23 cellular contexts compared by ENCODE assay signal in genomic region chr6:158184598-158184997, GRCh38. TPM values are rescaled to one million over a fixed set of nuclear protein-coding genes. Genes with fewer than 3 reads are reported as not detected.
DNase-seq lines count a peak whose midpoint lies in the region; TF ChIP-seq lines count a peak whose summit lies in the region.
"Had no signal": no experiment of that assay in that cellular context is flagged by ENCODE, and none has a peak within 500 bp of the region (broad histone marks: within the 10 kb centered on the region; RNA-seq: fewer than 3 reads in every experiment).

No MANE protein-coding gene starts in this region.

- in situ Hi-C loops in HAP-1 (cut with MboI; ENCODE audit: low sequenced_read_pairs), result no loop called here

- H3K4me1 Mint-ChIP-seq in chondrocyte (ENCODE audit: low read depth), result peaks cover 39% of the 10 kb centered on the region
- H3K4me1 Mint-ChIP-seq in activated CD4-positive, alpha-beta T cell treated with anti-CD3 and anti-CD28 coated beads, Interleukin-2, amount 10 ng/mL, durations not matched to agents 24 days and 14 days, result peaks cover 29% of the 10 kb centered on the region
- peaks cover 10% of the 10 kb centered on the region for H3K4me1 Mint-ChIP-seq in activated CD4-positive, alpha-beta T cell treated with anti-CD3 and anti-CD28 coated beads, Interleukin-2, amount 10 ng/mL, durations not matched to agents 7 days and 5 days

- no peaks in the 10 kb centered on the region for H3K4me1 ChIP-seq in HAP-1
- H3K4me1 ChIP-seq: BLaER1 had no signal

- H3K4me3 ChIP-seq in AG10803 (ENCODE audit: low read length), result no peak overlapping the region
- no peak overlapping the region for H3K4me3 ChIP-seq in HAP-1
- H3K4me3 ChIP-seq: BLaER1, GM23338, PC-9, SJCRH30 had no signal

- POLR2A ChIA-PET in activated CD4-positive, alpha-beta T cell treated with anti-CD3 and anti-CD28 coated beads, Interleukin-2, amount 10 ng/mL, durations not matched to agents 7 days and 5 days (lab: Charles Lee), result interaction anchor here (0.5 kb wide), 1 partner anchor 340 kb away, joined by 5 read pairs; no protein-coding TSS in a partner anchor

- H3K9me3 ChIP-seq in HAP-1, result no peaks in the 10 kb centered on the region

- peaks cover 33% of the 10 kb centered on the region for H3K36me3 Mint-ChIP-seq in chondrocyte (ENCODE audit: low read depth)
- peaks cover 63% of the 10 kb centered on the region for H3K36me3 Mint-ChIP-seq in activated CD4-positive, alpha-beta T cell treated with anti-CD3 and anti-CD28 coated beads, Interleukin-2, amount 10 ng/mL, durations not matched to agents 24 days and 14 days (ENCODE audit: low read depth)
- H3K36me3 Mint-ChIP-seq in activated CD4-positive, alpha-beta T cell treated with anti-CD3 and anti-CD28 coated beads, Interleukin-2, amount 10 ng/mL, durations not matched to agents 7 days and 5 days (ENCODE audit: low read depth), result peaks cover 60% of the 10 kb centered on the region

- H3K36me3 ChIP-seq in HAP-1 (replicated peaks), result peaks cover 2% of the 10 kb centered on the region; the same call in 1 of the 2 replicates
- H3K36me3 ChIP-seq: SJCRH30 had no signal

- CTCF ChIA-PET in activated CD4-positive, alpha-beta T cell treated with anti-CD3 and anti-CD28 coated beads, Interleukin-2, amount 10 ng/mL, durations not matched to agents 7 days and 5 days (lab: Charles Lee), result interaction anchor here (0.6 to 1.8 kb wide), 2 partner anchors 17 to 619 kb away, joined by 5 to 6 read pairs; partner anchors contain the start of genes GTF2H5 and SERAC1

- intact Hi-C loops in activated CD4-positive, alpha-beta T cell treated with anti-CD3 and anti-CD28 coated beads, Interleukin-2, amount 10 ng/mL, durations not matched to agents 24 days and 14 days (cut with micrococcal nuclease), result no loop called here

- H3K4me3 Mint-ChIP-seq in chondrocyte (ENCODE audit: unreplicated experiment), result no peak overlapping the region
- H3K4me3 Mint-ChIP-seq in activated CD4-positive, alpha-beta T cell treated with anti-CD3 and anti-CD28 coated beads, Interleukin-2, amount 10 ng/mL, durations not matched to agents 24 days and 14 days, result no peak overlapping the region
- H3K4me3 Mint-ChIP-seq in activated CD4-positive, alpha-beta T cell treated with anti-CD3 and anti-CD28 coated beads, Interleukin-2, amount 10 ng/mL, durations not matched to agents 7 days and 5 days, result no peak overlapping the region
- H3K4me3 Mint-ChIP-seq: CD4-positive, CD25-positive, alpha-beta regulatory T cell; GM23338; H9 had no signal

- H3K27ac Mint-ChIP-seq in chondrocyte (ENCODE audit: unreplicated experiment), result peak overlapping the region; percentile 76
- no peak overlapping the region for H3K27ac Mint-ChIP-seq in activated CD4-positive, alpha-beta T cell treated with anti-CD3 and anti-CD28 coated beads, Interleukin-2, amount 10 ng/mL, durations not matched to agents 24 days and 14 days
- H3K27ac Mint-ChIP-seq in activated CD4-positive, alpha-beta T cell treated with anti-CD3 and anti-CD28 coated beads, Interleukin-2, amount 10 ng/mL, durations not matched to agents 7 days and 5 days, result no peak overlapping the region
- H3K27ac Mint-ChIP-seq: CD4-positive, CD25-positive, alpha-beta regulatory T cell; GM23338 had no signal

- H3K27me3 Mint-ChIP-seq in chondrocyte (ENCODE audit: low read depth), result no peaks in the 10 kb centered on the region
- no peaks in the 10 kb centered on the region for H3K27me3 Mint-ChIP-seq in activated CD4-positive, alpha-beta T cell treated with anti-CD3 and anti-CD28 coated beads, Interleukin-2, amount 10 ng/mL, durations not matched to agents 24 days and 14 days
- no peaks in the 10 kb centered on the region for H3K27me3 Mint-ChIP-seq in activated CD4-positive, alpha-beta T cell treated with anti-CD3 and anti-CD28 coated beads, Interleukin-2, amount 10 ng/mL, durations not matched to agents 7 days and 5 days
- H3K27me3 Mint-ChIP-seq: CD4-positive, CD25-positive, alpha-beta regulatory T cell had no signal

- TF ChIP-seq CTCF in AG10803 (conservative IDR thresholded peaks at IDR 0.05; ENCODE audit: low read length) (no peak), chondrocyte (IDR thresholded peaks at IDR 0.05) (no peak)

- DNase-seq in AG10803 (ENCODE audit: low read depth) (peak; percentile 37), M059J (ENCODE audit: low read depth) (peak; percentile 34), chondrocyte (ENCODE audit: low spot score) (no peak), iris pigment epithelial cell (ENCODE audit: low read depth) (peak; percentile 45), HAP-1 (ENCODE audit: low spot score in 2 of 2) (no peak), kidney tubule cell (ENCODE audit: low spot score) (no peak)
- DNase-seq in activated CD4-positive, alpha-beta T cell treated with anti-CD3 and anti-CD28 coated beads, Interleukin-2, amount 10 ng/mL, durations not matched to agents 24 days and 14 days, result no peak
- no peak for DNase-seq in activated CD4-positive, alpha-beta T cell treated with anti-CD3 and anti-CD28 coated beads, Interleukin-2, amount 10 ng/mL, durations not matched to agents 7 days and 5 days
- DNase-seq: 8988T; CD4-positive, CD25-positive, alpha-beta regulatory T cell; DMS153; DND-41; H9; Karpas-422; MV-4-11; NCI-H1105 treated with DMSO at 0.1 percent for 48 hours; NCI-H1694; NCI-H2029 treated with DMSO at 0.1 percent for 48 hours; NCI-H526 treated with DMSO at 0.1 percent for 48 hours; PC-9; SJCRH30 had no signal

- peaks cover 19% of the 10 kb centered on the region for H3K9me3 Mint-ChIP-seq in chondrocyte (ENCODE audit: low read depth)
- peaks cover 7% of the 10 kb centered on the region for H3K9me3 Mint-ChIP-seq in activated CD4-positive, alpha-beta T cell treated with anti-CD3 and anti-CD28 coated beads, Interleukin-2, amount 10 ng/mL, durations not matched to agents 24 days and 14 days
- peaks cover 15% of the 10 kb centered on the region for H3K9me3 Mint-ChIP-seq in activated CD4-positive, alpha-beta T cell treated with anti-CD3 and anti-CD28 coated beads, Interleukin-2, amount 10 ng/mL, durations not matched to agents 7 days and 5 days

- no peaks in the 10 kb centered on the region for H3K27me3 ChIP-seq in HAP-1 (ENCODE audit: low read depth)
- H3K27me3 ChIP-seq: BLaER1, SJCRH30 had no signal

RNA-seq across cellular contexts. Expression of gene GTF2H5, which starts 16.4 kb away (rescaled TPM):
- total RNA-seq in M059J (2014; rRNA removed; shearing (Covaris generic)), result 10.5 and 19.0 TPM in 2 replicates
- total RNA-seq in chondrocyte, result 31.6 to 35.2 TPM (median 31.9 TPM) in 3 replicates
- total RNA-seq in activated CD4-positive, alpha-beta T cell treated with anti-CD3 and anti-CD28 coated beads, Interleukin-2, amount 10 ng/mL, durations not matched to agents 24 days and 14 days, result 25.4 and 25.6 TPM in 2 replicates
- 10 to 100 TPM; 20.2 to 20.3 TPM for total RNA-seq in activated CD4-positive, alpha-beta T cell treated with anti-CD3 and anti-CD28 coated beads, Interleukin-2, amount 10 ng/mL, durations not matched to agents 7 days and 5 days

RNA-seq across cellular contexts. Expression of gene SERAC1, which starts 16.5 kb away (rescaled TPM):
- total RNA-seq in M059J (2014; rRNA removed; shearing (Covaris generic)), result 11.4 and 14.8 TPM in 2 replicates
- 15.3 to 17.1 TPM (median 15.4 TPM) in 3 replicates for total RNA-seq in chondrocyte
- 4.6 and 5.4 TPM in 2 replicates for total RNA-seq in activated CD4-positive, alpha-beta T cell treated with anti-CD3 and anti-CD28 coated beads, Interleukin-2, amount 10 ng/mL, durations not matched to agents 24 days and 14 days
- total RNA-seq in activated CD4-positive, alpha-beta T cell treated with anti-CD3 and anti-CD28 coated beads, Interleukin-2, amount 10 ng/mL, durations not matched to agents 7 days and 5 days, result 1 to 10 TPM; 4.5 TPM

Comparison
In these comparisons a context has a peak if more than half of its experiments do, and no peak if none do; other contexts are left out.
1. DNase-seq: peak in AG10803 (single experiment), M059J (single experiment) and iris pigment epithelial cell (single experiment); none in chondrocyte (single experiment), activated CD4-positive, alpha-beta T cell treated with anti-CD3 and anti-CD28 coated beads, Interleukin-2, amount 10 ng/mL, durations not matched to agents 24 days and 14 days (single experiment), HAP-1 (0 of 2), activated CD4-positive, alpha-beta T cell treated with anti-CD3 and anti-CD28 coated beads, Interleukin-2, amount 10 ng/mL, durations not matched to agents 7 days and 5 days (single experiment) and kidney tubule cell (single experiment).